ENCODE assay signal across 15 cellular contexts in genomic region chr13:113903912-113904311, GRCh38. TPM values are rescaled to one million over a fixed set of nuclear protein-coding genes. Genes with fewer than 3 reads are reported as not detected.
DNase-seq lines count a peak whose midpoint lies in the region; ATAC-seq and TF ChIP-seq lines count a peak whose summit lies in the region.
"Had no signal": no experiment of that assay in that cellular context is flagged by ENCODE, and none has a peak within 500 bp of the region (broad histone marks: within the 10 kb centered on the region; RNA-seq: fewer than 3 reads in every experiment).

No MANE protein-coding gene starts in this region.

- CTCF ChIA-PET in OCI-LY7 (lab: Charles Lee; ENCODE audit: unreplicated experiment), result no interaction called here

- BruUV-seq in OCI-LY7 (replicated peaks; lab: Mats Ljungman, UMichigan), result no TSS peak

- H3K9me3 ChIP-seq in RWPE2 (ENCODE audit: severe bottlenecking) (no peaks in the 10 kb centered on the region), gastroesophageal sphincter (no peaks in the 10 kb centered on the region), stomach smooth muscle (ENCODE audit: control insufficient read depth in 2 of 2, low read length in 2 of 2) (no peaks in the 10 kb centered on the region), OCI-LY7 (ENCODE audit: low read length) (no peaks in the 10 kb centered on the region)
- H3K9me3 ChIP-seq: gastrocnemius medialis, left lung, suprapubic skin had no signal

- intact Hi-C loops in OCI-LY7 (cut with micrococcal nuclease; ENCODE audit: unreplicated experiment), result no loop called here

- DNase-seq in D341Med (ENCODE audit: low spot score) (peak; percentile 6), RWPE2 (ENCODE audit: low spot score) (no peak), medulla oblongata (ENCODE audit: extremely low spot score) (no peak), activated gamma-delta T cell (lab: John Stamatoyannopoulos, UW) (no peak), OCI-LY7 (ENCODE audit: low spot score) (no peak)
- DNase-seq: cortex of kidney, left lung, NCI-H1048, OCI-M1 had no signal

- H4K20me1 ChIP-seq in OCI-LY7 (ENCODE audit: insufficient read depth, low read length), result no peaks in the 10 kb centered on the region

- peaks cover 18% of the 10 kb centered on the region for H3K4me1 ChIP-seq in RWPE2 (ENCODE audit: insufficient read depth, poor library complexity, severe bottlenecking)
- H3K4me1 ChIP-seq in gastroesophageal sphincter, result peaks cover 8 to 71% (median 9%) of the 10 kb centered on the region in 3 donors
- H3K4me1 ChIP-seq in stomach smooth muscle (ENCODE audit: control insufficient read depth, insufficient read depth, low read length), result peaks cover 23% of the 10 kb centered on the region
- H3K4me1 ChIP-seq in OCI-LY7 (ENCODE audit: insufficient read depth, low read length, poor library complexity, severe bottlenecking), result no peaks in the 10 kb centered on the region

- H3K9me2 ChIP-seq in OCI-LY7 (ENCODE audit: insufficient read depth, low read length), result no peaks in the 10 kb centered on the region

- no peak overlapping the region for H3K4me2 ChIP-seq in OCI-LY7 (ENCODE audit: low read length)
- H3K4me2 ChIP-seq: hepatocyte had no signal

- POLR2A ChIA-PET in OCI-LY7 (lab: Charles Lee), result no interaction called here

- no peak for TF ChIP-seq POLR2A in gastroesophageal sphincter (IDR thresholded peaks at IDR 0.05)

- no peak overlapping the region for H2AFZ ChIP-seq in OCI-LY7 (ENCODE audit: low read length)
- H2AFZ ChIP-seq: hepatocyte had no signal

- no peaks in the 10 kb centered on the region for H3K36me3 ChIP-seq in RWPE2 (ENCODE audit: low read depth)
- no peaks in the 10 kb centered on the region for H3K36me3 ChIP-seq in gastroesophageal sphincter
- no peaks in the 10 kb centered on the region for H3K36me3 ChIP-seq in stomach smooth muscle (ENCODE audit: control insufficient read depth in 2 of 2, insufficient read depth in 2 of 2, low read length in 2 of 2)
- no peaks in the 10 kb centered on the region for H3K36me3 ChIP-seq in OCI-LY7 (ENCODE audit: insufficient read depth, low read length)
- H3K36me3 ChIP-seq: gastrocnemius medialis, left lung, suprapubic skin had no signal

- H3K27ac ChIP-seq in RWPE2 (ENCODE audit: poor library complexity, severe bottlenecking) (peak overlapping the region; percentile 97), gastroesophageal sphincter (peak overlapping the region; percentile 78 to 89 (median 82)), stomach smooth muscle (ENCODE audit: low read length) (peak overlapping the region; percentile 74), OCI-LY7 (ENCODE audit: low read depth, low read length, poor library complexity, severe bottlenecking) (no peak overlapping the region)
- H3K27ac ChIP-seq: hepatocyte, left lung, suprapubic skin had no signal

- no peaks in the 10 kb centered on the region for H3K79me2 ChIP-seq in OCI-LY7 (ENCODE audit: insufficient read depth, low read depth, low read length)
- H3K79me2 ChIP-seq: hepatocyte had no signal

- H3K27me3 ChIP-seq in RWPE2 (ENCODE audit: insufficient read depth, poor library complexity, severe bottlenecking) (no peaks in the 10 kb centered on the region), gastroesophageal sphincter (no peaks in the 10 kb centered on the region), stomach smooth muscle (ENCODE audit: control insufficient read depth in 1 of 2, insufficient read depth in 2 of 2, low read length in 2 of 2) (no peaks in the 10 kb centered on the region)
- H3K27me3 ChIP-seq: gastrocnemius medialis, hepatocyte, suprapubic skin had no signal

- H3K4me3 ChIP-seq in RWPE2 (ENCODE audit: severe bottlenecking) (no peak overlapping the region), gastroesophageal sphincter (no peak overlapping the region), stomach smooth muscle (ENCODE audit: low read length in 2 of 2) (no peak overlapping the region), OCI-LY7 (ENCODE audit: low read depth, low read length, poor library complexity, severe bottlenecking) (no peak overlapping the region)
- H3K4me3 ChIP-seq: gastrocnemius medialis, hepatocyte, left lung, suprapubic skin had no signal

- ATAC-seq in RWPE2 (ENCODE audit: low read depth) (no peak), gastroesophageal sphincter (no peak), HG02763 (IDR thresholded peaks at IDR 0.05; ENCODE audit: unreplicated experiment) (no peak)

- H3K9ac ChIP-seq in stomach smooth muscle (ENCODE audit: low read length in 2 of 2), result no peak overlapping the region

- 57 to 77% methylated on average over 7 to 8 of the region's 9 CpGs for WGBS in gastroesophageal sphincter (ENCODE audit: low coverage in 1 of 2), 2 donors

- TF ChIP-seq CTCF in RWPE2 (IDR thresholded peaks at IDR 0.05; ENCODE audit: poor library complexity, severe bottlenecking) (no peak), gastroesophageal sphincter (IDR thresholded peaks at IDR 0.05) (no peak), OCI-LY7 (conservative IDR thresholded peaks at IDR 0.05; ENCODE audit: low read length) (no peak)

- TF ChIP-seq EP300 in gastroesophageal sphincter (IDR thresholded peaks at IDR 0.05), result no peak

RNA-seq across cellular contexts. Expression of gene GAS6, which starts 40.0 kb away (rescaled TPM):
- total RNA-seq in gastroesophageal sphincter (100 to 1,000 TPM; 132 to 392 (median 217) TPM), OCI-LY7 (2022) (not detected in 2 replicates)
- not detected in 2 replicates for total RNA-seq in OCI-LY7 (2014; rRNA removed; shearing (Covaris generic))

Comparison
In these comparisons a context has a peak if more than half of its experiments do, and no peak if none do; other contexts are left out.
1. RNA of gene GAS6, which starts 40.0 kb away (total RNA-seq): 132 to 392 TPM in gastroesophageal sphincter; not detected in OCI-LY7; every median in the first group is over 100 times any median in the second.